Comparison of ENCODE assay signal across 9 cellular contexts in the genomic region with DNA sequence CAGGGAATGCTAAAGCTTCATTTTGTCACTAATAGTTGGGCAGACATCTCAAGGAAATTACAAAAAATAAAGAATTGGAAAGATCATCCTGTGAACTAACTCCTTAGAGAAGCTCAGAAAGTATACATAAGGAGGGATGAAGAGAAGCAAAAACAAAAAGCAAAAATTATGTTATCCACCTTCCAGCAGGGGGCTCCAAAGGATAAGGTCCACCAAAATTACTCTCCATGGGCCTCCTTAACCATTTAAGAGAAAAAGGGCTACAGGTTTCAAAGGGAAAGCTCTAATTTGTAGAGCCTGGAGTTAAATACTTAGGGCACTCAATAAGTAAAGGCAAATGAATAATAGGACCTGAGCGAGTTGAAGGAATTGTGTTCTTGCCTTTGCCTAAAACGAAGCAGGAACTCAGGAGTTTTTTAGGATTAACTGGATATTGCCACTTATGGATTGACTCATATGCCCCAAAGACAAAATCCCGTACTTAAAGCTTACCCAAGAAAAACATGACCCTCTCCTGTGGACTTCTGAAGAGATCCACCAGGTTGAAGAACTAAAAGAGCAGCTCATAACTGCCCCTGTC.
DNase-seq lines count a peak whose midpoint lies in the region; ATAC-seq and TF ChIP-seq lines count a peak whose summit lies in the region.
"Had no signal": no experiment of that assay in that cellular context is flagged by ENCODE, and none has a peak within 500 bp of the region (broad histone marks: within the 10 kb centered on the region; RNA-seq: fewer than 3 reads in every experiment).

No MANE protein-coding gene starts in this region.

- H3K4me3 ChIP-seq in Panc1 (ENCODE audit: low read depth in 2 of 2, low read length in 2 of 2), result no peak overlapping the region
- no peak overlapping the region for H3K4me3 ChIP-seq in CD8-positive, alpha-beta memory T cell (ENCODE audit: low read length)

- H3K9me3 ChIP-seq in Panc1 (ENCODE audit: control insufficient read depth, insufficient read depth, low read depth, low read length), result no peaks in the 10 kb centered on the region
- peaks cover 6% of the 10 kb centered on the region for H3K9me3 ChIP-seq in CD8-positive, alpha-beta memory T cell (ENCODE audit: low read length)

- H3K27ac Mint-ChIP-seq in type B pancreatic cell, result no peak overlapping the region
- H3K27ac Mint-ChIP-seq in CD8-positive, alpha-beta memory T cell, result no peak overlapping the region

- ATAC-seq in HG03095 (IDR thresholded peaks at IDR 0.05; ENCODE audit: unreplicated experiment) (peak; percentile 57), Panc1 (no peak), GM21526 (IDR thresholded peaks at IDR 0.05; ENCODE audit: low FRiP score, unreplicated experiment) (no peak)

- intact Hi-C loops in Panc1 (cut with micrococcal nuclease; ENCODE audit: unreplicated experiment), result loop anchor here (10.0 kb wide), 2 partner anchors 410 to 1100 kb away; no protein-coding TSS in a partner anchor

- DNase-seq in DMS114 treated with DMSO at 0.1 percent for 48 hours (lab: John Stamatoyannopoulos, UW; ENCODE audit: unreplicated experiment) (peak; percentile 14), Panc1 (ENCODE audit: low read depth, low spot score) (peak; percentile 2), foreskin melanocyte (peak; percentile 36), type B pancreatic cell (ENCODE audit: extremely low spot score, unreplicated experiment) (no peak)
- no peak for DNase-seq in CD8-positive, alpha-beta memory T cell
- DNase-seq in activated CD8-positive, alpha-beta memory T cell treated with anti-CD3 and anti-CD28 coated beads, Interleukin-2, amount 50 U/mL, for 4 hours, result no peak

- H3K27me3 Mint-ChIP-seq in type B pancreatic cell, result no peaks in the 10 kb centered on the region
- H3K27me3 Mint-ChIP-seq in CD8-positive, alpha-beta memory T cell, result no peaks in the 10 kb centered on the region
- H3K27me3 Mint-ChIP-seq: IgD-negative memory B cell had no signal

- in situ Hi-C loops in Panc1 (cut with HindIII; ENCODE audit: low pct_unique_long_range_greater_than_20kb, low sequenced_read_pairs), result no loop called here

- no peaks in the 10 kb centered on the region for H3K27me3 ChIP-seq in Panc1 (ENCODE audit: control insufficient read depth, insufficient read depth, low read length)
- H3K27me3 ChIP-seq in CD8-positive, alpha-beta memory T cell (ENCODE audit: insufficient read depth, low read length, poor library complexity, severe bottlenecking), result no peaks in the 10 kb centered on the region

- no TSS peak for BruUV-seq in Panc1 (replicated peaks; lab: Mats Ljungman, UMichigan)

- no peak overlapping the region for H3K4me3 Mint-ChIP-seq in type B pancreatic cell
- H3K4me3 Mint-ChIP-seq in CD8-positive, alpha-beta memory T cell, result no peak overlapping the region
- H3K4me3 Mint-ChIP-seq: IgD-negative memory B cell had no signal

- CTCF ChIA-PET in Panc1 (lab: Charles Lee), result interaction anchor here (0.5 to 0.7 kb wide), 2 partner anchors 407 to 961 kb away, joined by 3 read pairs; no protein-coding TSS in a partner anchor
- CTCF ChIA-PET in CD8-positive, alpha-beta memory T cell (lab: Charles Lee), result no interaction called here

- H3K4me1 Mint-ChIP-seq in type B pancreatic cell (ENCODE audit: unreplicated experiment), result no peaks in the 10 kb centered on the region
- no peaks in the 10 kb centered on the region for H3K4me1 Mint-ChIP-seq in CD8-positive, alpha-beta memory T cell
- H3K4me1 Mint-ChIP-seq: IgD-negative memory B cell had no signal

- TF ChIP-seq CTCF in Panc1 (IDR thresholded peaks at IDR 0.05) (peak; percentile 41; the same call in 1 of the 2 replicates), type B pancreatic cell (conservative IDR thresholded peaks at IDR 0.05) (peak; percentile 79)

- POLR2A ChIA-PET in Panc1 (lab: Charles Lee), result no interaction called here
- POLR2A ChIA-PET in CD8-positive, alpha-beta memory T cell (lab: Charles Lee), result no interaction called here

- no peaks in the 10 kb centered on the region for H3K4me1 ChIP-seq in Panc1 (ENCODE audit: control insufficient read depth, insufficient read depth, low read length)
- H3K4me1 ChIP-seq in CD8-positive, alpha-beta memory T cell (ENCODE audit: insufficient read depth, low read length), result no peaks in the 10 kb centered on the region

- H3K36me3 Mint-ChIP-seq in type B pancreatic cell, result no peaks in the 10 kb centered on the region
- H3K36me3 Mint-ChIP-seq in CD8-positive, alpha-beta memory T cell, result no peaks in the 10 kb centered on the region
- H3K36me3 Mint-ChIP-seq: IgD-negative memory B cell had no signal

- no peaks in the 10 kb centered on the region for H3K36me3 ChIP-seq in Panc1 (ENCODE audit: control insufficient read depth, insufficient read depth, low read length)
- H3K36me3 ChIP-seq in CD8-positive, alpha-beta memory T cell (ENCODE audit: insufficient read depth, low read length), result no peaks in the 10 kb centered on the region

- H3K9me3 Mint-ChIP-seq in type B pancreatic cell, result no peaks in the 10 kb centered on the region
- peaks cover 5 to 34% (median 8%) of the 10 kb centered on the region in 5 donors for H3K9me3 Mint-ChIP-seq in CD8-positive, alpha-beta memory T cell

- H3K27ac ChIP-seq in Panc1 (ENCODE audit: low read length), result no peak overlapping the region
- H3K27ac ChIP-seq in CD8-positive, alpha-beta memory T cell (ENCODE audit: low read depth, low read length), result no peak overlapping the region

Comparison
In these comparisons a context has a peak if more than half of its experiments do, and no peak if none do; other contexts are left out.
1. DNase-seq: peak in DMS114 treated with DMSO at 0.1 percent for 48 hours (single experiment), Panc1 (single experiment) and foreskin melanocyte (single experiment); none in type B pancreatic cell (single experiment), CD8-positive, alpha-beta memory T cell (0 of 5) and activated CD8-positive, alpha-beta memory T cell treated with anti-CD3 and anti-CD28 coated beads, Interleukin-2, amount 50 U/mL, for 4 hours (single experiment).